ENCODE assay signal across 20 cellular contexts in genomic region chr4:10672379-10672778, GRCh38. TPM values are rescaled to one million over a fixed set of nuclear protein-coding genes. Genes with fewer than 3 reads are reported as not detected.
"Had no signal": no experiment of that assay in that cellular context is flagged by ENCODE, and none has a peak within 500 bp of the region (broad histone marks: within the 10 kb centered on the region; RNA-seq: fewer than 3 reads in every experiment).

No MANE protein-coding gene starts in this region.

- H3K36me3 ChIP-seq: spleen, upper lobe of right lung had no signal

- FAIRE-seq: frontal cortex had no signal

- H3K9me3 ChIP-seq: psoas muscle, upper lobe of right lung had no signal

- DNase-seq: activated CD4-positive, alpha-beta memory T cell treated with anti-CD3 and anti-CD28 coated beads, Interleukin-2, amount 10 ng/mL, durations not matched to agents 7 days and 5 days; activated CD4-positive, CD25-positive, alpha-beta regulatory T cell treated with anti-CD3 and anti-CD28 coated beads, Interleukin-2, amount 50 U/mL, for 72 hours; activated CD8-positive, alpha-beta memory T cell treated with anti-CD3 and anti-CD28 coated beads, Interleukin-2, amount 50 U/mL, for 48 hours; activated naive CD4-positive, alpha-beta T cell; amniotic stem cell; cerebellar nuclear complex; effector CD8-positive, alpha-beta T cell; head of caudate nucleus; mesendoderm; psoas muscle; spleen; stimulated activated naive CD8-positive, alpha-beta T cell treated with anti-CD3 and anti-CD28 coated beads, Interleukin-15, amount 100 ng/mL, for 72 hours; upper lobe of right lung had no signal

- ATAC-seq: psoas muscle, sciatic nerve, upper lobe of right lung had no signal

- H3K4me3 Mint-ChIP-seq: activated CD4-positive, alpha-beta memory T cell treated with anti-CD3 and anti-CD28 coated beads, Interleukin-2, amount 10 ng/mL, durations not matched to agents 7 days and 5 days had no signal

- H3K27me3 Mint-ChIP-seq: activated CD4-positive, alpha-beta memory T cell treated with anti-CD3 and anti-CD28 coated beads, Interleukin-2, amount 10 ng/mL, durations not matched to agents 7 days and 5 days; stimulated activated naive CD8-positive, alpha-beta T cell treated with anti-CD3 and anti-CD28 coated beads, Interleukin-15, amount 100 ng/mL, for 72 hours; T-cell had no signal

- H3K4me3 ChIP-seq: psoas muscle, spleen, upper lobe of right lung had no signal

- H3K36me3 Mint-ChIP-seq: T-cell had no signal

- H3K27ac ChIP-seq: epithelial cell of prostate, psoas muscle, upper lobe of right lung had no signal

- H3K27me3 ChIP-seq: spleen, upper lobe of right lung had no signal

- H3K4me1 ChIP-seq: psoas muscle, upper lobe of right lung had no signal

RNA-seq across cellular contexts. Expression of gene CLNK, which starts 12.2 kb away (rescaled TPM):
- total RNA-seq: frontal cortex, osteoblast, sciatic nerve, temporal lobe had no signal
- polyA plus RNA-seq: neural cell had no signal
